19 cellular contexts compared by ENCODE assay signal in genomic region chr11:19785265-19785664, GRCh38.
"Had no signal": no experiment of that assay in that cellular context is flagged by ENCODE, and none has a peak within 500 bp of the region (broad histone marks: within the 10 kb centered on the region; RNA-seq: fewer than 3 reads in every experiment).

No MANE protein-coding gene starts in this region.

- H3K27ac ChIP-seq: neural progenitor cell, prostate gland, right atrium auricular region, testis, tibial artery had no signal

- H2AFZ ChIP-seq: neural progenitor cell had no signal

- H3K27ac Mint-ChIP-seq: effector memory CD8-positive, alpha-beta T cell; naive thymus-derived CD4-positive, alpha-beta T cell; nephron; neural progenitor cell; stimulated activated effector memory CD8-positive, alpha-beta T cell treated with anti-CD3 and anti-CD28 coated beads, Interleukin-12 subunit alpha, Interleukin-12 subunit beta, amount 100 ng/mL, for 72 hours; type B pancreatic cell had no signal

- ATAC-seq: effector memory CD8-positive, alpha-beta T cell; naive thymus-derived CD4-positive, alpha-beta T cell; sciatic nerve; stimulated activated effector memory CD8-positive, alpha-beta T cell treated with anti-CD3 and anti-CD28 coated beads, Interleukin-12 subunit alpha, Interleukin-12 subunit beta, amount 100 ng/mL, for 72 hours; stimulated activated naive CD8-positive, alpha-beta T cell treated with anti-CD3 and anti-CD28 coated beads, Interleukin-15, Interleukin-2, amounts not matched to agents 100 U/mL and 50 U/mL, for 24 hours had no signal

- H3K4me3 ChIP-seq: neural progenitor cell, prostate gland, right atrium auricular region, testis, tibial artery had no signal

- H3K4me1 Mint-ChIP-seq: naive thymus-derived CD4-positive, alpha-beta T cell; stimulated activated effector memory CD8-positive, alpha-beta T cell treated with anti-CD3 and anti-CD28 coated beads, Interleukin-12 subunit alpha, Interleukin-12 subunit beta, amount 100 ng/mL, for 72 hours had no signal

- H3K4me1 ChIP-seq: prostate gland, testis had no signal

- H3K36me3 ChIP-seq: neural progenitor cell, prostate gland, right atrium auricular region, tibial artery had no signal

- H3K4me2 ChIP-seq: neural progenitor cell had no signal

- H3K36me3 Mint-ChIP-seq: naive thymus-derived CD4-positive, alpha-beta T cell; stimulated activated effector memory CD8-positive, alpha-beta T cell treated with anti-CD3 and anti-CD28 coated beads, Interleukin-12 subunit alpha, Interleukin-12 subunit beta, amount 100 ng/mL, for 72 hours; type B pancreatic cell had no signal

- H3K9me3 ChIP-seq: prostate gland, right atrium auricular region, testis, tibial artery had no signal

- H3K4me3 Mint-ChIP-seq: effector memory CD8-positive, alpha-beta T cell; naive thymus-derived CD4-positive, alpha-beta T cell; nephron; neural progenitor cell; stimulated activated effector memory CD8-positive, alpha-beta T cell treated with anti-CD3 and anti-CD28 coated beads, Interleukin-12 subunit alpha, Interleukin-12 subunit beta, amount 100 ng/mL, for 72 hours; type B pancreatic cell had no signal

- H3K27me3 ChIP-seq: neural progenitor cell, right atrium auricular region, testis, tibial artery had no signal

- H3K9me3 Mint-ChIP-seq: effector memory CD8-positive, alpha-beta T cell; stimulated activated effector memory CD8-positive, alpha-beta T cell treated with anti-CD3 and anti-CD28 coated beads, Interleukin-12 subunit alpha, Interleukin-12 subunit beta, amount 100 ng/mL, for 72 hours; type B pancreatic cell had no signal

- DNase-seq: cortex of kidney; effector memory CD8-positive, alpha-beta T cell; erythroblast; mesendoderm; midbrain; naive thymus-derived CD4-positive, alpha-beta T cell; stimulated activated CD4-positive, alpha-beta T cell treated with anti-CD3 and anti-CD28 coated beads, Interleukin-2, amount 100 ng/mL, for 24 hours; stimulated activated CD4-positive, alpha-beta T cell treated with anti-CD3 and anti-CD28 coated beads, Interleukin-4, amount 100 ng/mL, for 24 hours; stimulated activated naive CD8-positive, alpha-beta T cell treated with anti-CD3 and anti-CD28 coated beads, Interleukin-15, Interleukin-2, amounts not matched to agents 100 U/mL and 50 U/mL, for 24 hours; substantia nigra; testis; tibial artery had no signal

- H3K9ac ChIP-seq: neural progenitor cell had no signal
